In genomic region chr17:82655038-82655479, GRCh38 we compare ENCODE assay signal across 16 cellular contexts. TPM values are rescaled to one million over a fixed set of nuclear protein-coding genes. Genes with fewer than 3 reads are reported as not detected.
DNase-seq lines count a peak whose midpoint lies in the region; ATAC-seq, FAIRE-seq and TF ChIP-seq lines count a peak whose summit lies in the region.
"Had no signal": no experiment of that assay in that cellular context is flagged by ENCODE, and none has a peak within 500 bp of the region (broad histone marks: within the 10 kb centered on the region; RNA-seq: fewer than 3 reads in every experiment).

No MANE protein-coding gene starts in this region.

- TF ChIP-seq CTCF in heart right ventricle (IDR thresholded peaks at IDR 0.05) (no peak), bronchial epithelial cell (IDR thresholded peaks at IDR 0.05; ENCODE audit: insufficient read depth, low read length, severe bottlenecking) (no peak), mucosa of descending colon (IDR thresholded peaks at IDR 0.05) (no peak), body of pancreas (IDR thresholded peaks at IDR 0.05) (no peak)

- peaks cover 4% of the 10 kb centered on the region for H3K9me3 Mint-ChIP-seq in activated naive CD4-positive, alpha-beta T cell treated with anti-CD3 and anti-CD28 coated beads, Interleukin-2, amount 10 ng/mL, durations not matched to agents 7 days and 5 days
- H3K9me3 Mint-ChIP-seq: activated CD4-positive, alpha-beta memory T cell treated with anti-CD3 and anti-CD28 coated beads for 36 hours; memory B cell had no signal

- H3K27me3 ChIP-seq in heart right ventricle (no peaks in the 10 kb centered on the region), bronchial epithelial cell (ENCODE audit: control insufficient read depth, insufficient read depth, low read length) (no peaks in the 10 kb centered on the region), body of pancreas (no peaks in the 10 kb centered on the region)
- H3K27me3 ChIP-seq: thyroid gland had no signal

- H3K9me3 ChIP-seq in heart right ventricle (no peaks in the 10 kb centered on the region), mucosa of descending colon (no peaks in the 10 kb centered on the region), body of pancreas (no peaks in the 10 kb centered on the region)
- H3K9me3 ChIP-seq: thyroid gland had no signal

- H3K4me3 ChIP-seq in heart right ventricle (no peak overlapping the region), bronchial epithelial cell (ENCODE audit: low read depth, low read length) (no peak overlapping the region), mucosa of descending colon (no peak overlapping the region), body of pancreas (no peak overlapping the region)
- H3K4me3 ChIP-seq: thyroid gland had no signal

- peaks cover 0 to 21% (median 11%) of the 10 kb centered on the region in 9 donors for H3K4me1 ChIP-seq in heart right ventricle
- peaks cover 15% of the 10 kb centered on the region for H3K4me1 ChIP-seq in mucosa of descending colon (ENCODE audit: low read depth)
- H3K4me1 ChIP-seq in body of pancreas = no peaks in the 10 kb centered on the region
- H3K4me1 ChIP-seq: thyroid gland had no signal

- no peaks in the 10 kb centered on the region for H3K36me3 Mint-ChIP-seq in activated naive CD4-positive, alpha-beta T cell treated with anti-CD3 and anti-CD28 coated beads, Interleukin-2, amount 10 ng/mL, durations not matched to agents 7 days and 5 days
- H3K36me3 Mint-ChIP-seq: activated CD4-positive, alpha-beta memory T cell treated with anti-CD3 and anti-CD28 coated beads for 36 hours had no signal

- no peaks in the 10 kb centered on the region for H3K4me1 Mint-ChIP-seq in activated naive CD4-positive, alpha-beta T cell treated with anti-CD3 and anti-CD28 coated beads, Interleukin-2, amount 10 ng/mL, durations not matched to agents 7 days and 5 days
- H3K4me1 Mint-ChIP-seq: memory B cell had no signal

- H3K36me3 ChIP-seq in heart right ventricle (peaks cover 0 to 53% (median 5%) of the 10 kb centered on the region in 9 donors), bronchial epithelial cell (ENCODE audit: control insufficient read depth, insufficient read depth, low read length) (peaks cover 4% of the 10 kb centered on the region), mucosa of descending colon (ENCODE audit: low read depth) (no peaks in the 10 kb centered on the region), body of pancreas (replicated peaks in 1 of 2; ENCODE audit: insufficient read depth in 1 of 2, low read depth in 2 of 2) (no peaks in the 10 kb centered on the region)
- H3K36me3 ChIP-seq: thyroid gland had no signal

- H3K27me3 Mint-ChIP-seq in activated naive CD4-positive, alpha-beta T cell treated with anti-CD3 and anti-CD28 coated beads, Interleukin-2, amount 10 ng/mL, durations not matched to agents 7 days and 5 days = peaks cover 7% of the 10 kb centered on the region
- H3K27me3 Mint-ChIP-seq: activated CD4-positive, alpha-beta memory T cell treated with anti-CD3 and anti-CD28 coated beads for 36 hours; memory B cell had no signal

- H3K27ac ChIP-seq in heart right ventricle = peak overlapping the region in 9 of 10 donors; percentile 47 to 83 (median 68)
- peak overlapping the region in 2 of 4 donors; percentile 14 to 36 for H3K27ac ChIP-seq in body of pancreas
- H3K27ac ChIP-seq: thyroid gland had no signal

- DNase-seq in heart right ventricle (no peak), Right ventricle myocardium inferior (ENCODE audit: missing footprints) (no peak), bronchial epithelial cell (ENCODE audit: low read depth) (peak; percentile 67), mucosa of descending colon (peak; percentile 59 to 73 (median 62)), middle frontal gyrus (ENCODE audit: extremely low spot score, low spot score) (no peak), HCEC 1CT (no peak), body of pancreas (no peak)
- no peak for DNase-seq in activated naive CD4-positive, alpha-beta T cell treated with anti-CD3 and anti-CD28 coated beads, Interleukin-2, amount 10 ng/mL, durations not matched to agents 7 days and 5 days
- DNase-seq: activated CD4-positive, alpha-beta memory T cell treated with anti-CD3 and anti-CD28 coated beads for 36 hours; activated naive CD4-positive, alpha-beta T cell treated with anti-CD3 and anti-CD28 coated beads, Interleukin-2, amount 50 U/mL, for 16 hours; cortex of kidney; NCI-H1048; retina; SW 1271; thyroid gland had no signal

- WGBS in heart right ventricle, 2 donors = 55 to 63% methylated on average over 15 of the region's 15 CpGs
- 51 to 71% methylated on average over 15 of the region's 15 CpGs for WGBS in body of pancreas, 2 donors

- FAIRE-seq in bronchial epithelial cell (lab: Jason Lieb, UNC) = no peak

- no peak overlapping the region for H3K4me3 Mint-ChIP-seq in activated naive CD4-positive, alpha-beta T cell treated with anti-CD3 and anti-CD28 coated beads, Interleukin-2, amount 10 ng/mL, durations not matched to agents 7 days and 5 days
- H3K4me3 Mint-ChIP-seq: activated CD4-positive, alpha-beta memory T cell treated with anti-CD3 and anti-CD28 coated beads for 36 hours; memory B cell had no signal

- H3K27ac Mint-ChIP-seq in activated naive CD4-positive, alpha-beta T cell treated with anti-CD3 and anti-CD28 coated beads, Interleukin-2, amount 10 ng/mL, durations not matched to agents 7 days and 5 days = no peak overlapping the region
- H3K27ac Mint-ChIP-seq: activated CD4-positive, alpha-beta memory T cell treated with anti-CD3 and anti-CD28 coated beads for 36 hours; memory B cell had no signal

- intact Hi-C loops in heart right ventricle (cut with DNase I) (loop anchor here in 3 of 10 donors (10.0 kb wide), 2 partner anchors 50 to 100 kb away; partner anchors contain the start of gene TBCD (in 1 of the 3)), Right ventricle myocardium inferior (cut with DNase I) (no loop called here), mucosa of descending colon (cut with DNase I, micrococcal nuclease) (loop anchor here in 1 of 2 donors (2.0 kb wide), 1 partner anchor 50 kb away; no protein-coding TSS in a partner anchor), body of pancreas (cut with DNase I) (no loop called here)

- no peak for TF ChIP-seq POLR2A in body of pancreas (IDR thresholded peaks at IDR 0.05)

- CTCF ChIA-PET in activated naive CD4-positive, alpha-beta T cell treated with anti-CD3 and anti-CD28 coated beads, Interleukin-2, amount 10 ng/mL, durations not matched to agents 7 days and 5 days (lab: Charles Lee) = interaction anchor here (0.6 kb wide), 1 partner anchor 39 kb away, joined by 3 read pairs; no protein-coding TSS in a partner anchor

- ATAC-seq in heart right ventricle (peak in 5 of 8 donors; percentile 16 to 72 (median 43)), Right ventricle myocardium inferior (no peak), mucosa of descending colon (peak; percentile 77), body of pancreas (no peak)

RNA-seq across cellular contexts. Expression of gene WDR45B, which starts 6.8 kb away (rescaled TPM):
- total RNA-seq in heart right ventricle (10 to 100 TPM; 33.0 to 45.5 (median 39.7) TPM), Right ventricle myocardium inferior (38.0 TPM), bronchial epithelial cell (90.8 and 94.7 TPM in 2 replicates), mucosa of descending colon (10 to 100 TPM; 69.0 to 76.0 (median 74.4) TPM), body of pancreas (10 to 100 TPM; 45.5 to 49.3 TPM)
- polyA plus RNA-seq in heart right ventricle = 10 to 100 TPM; 23.3 to 43.8 TPM

RNA-seq across cellular contexts. Expression of gene RAB40B, which starts 43.4 kb away (rescaled TPM):
- 10 to 100 TPM; 16.9 to 42.4 (median 21.7) TPM for total RNA-seq in heart right ventricle
- 10 to 100 TPM in 1 of 2 donors, 1 to 10 TPM in 1; 8.0 to 16.5 TPM for polyA plus RNA-seq in heart right ventricle
- 19.9 TPM for total RNA-seq in Right ventricle myocardium inferior
- total RNA-seq in bronchial epithelial cell = 3.4 and 4.9 TPM in 2 replicates
- total RNA-seq in mucosa of descending colon = 10 to 100 TPM; 21.0 to 52.4 (median 23.9) TPM
- 10 to 100 TPM; 18.2 to 39.9 TPM for total RNA-seq in body of pancreas

Comparison
In these comparisons a context has a peak if more than half of its experiments do, and no peak if none do; other contexts are left out.
1. ATAC-seq: peak in heart right ventricle (5 of 8) and mucosa of descending colon (single experiment); none in Right ventricle myocardium inferior (single experiment) and body of pancreas (single experiment).
2. DNase-seq: peak in bronchial epithelial cell (single experiment) and mucosa of descending colon (3 of 3); none in heart right ventricle (0 of 2), Right ventricle myocardium inferior (single experiment), middle frontal gyrus (single experiment), HCEC 1CT (single experiment), body of pancreas (0 of 4) and activated naive CD4-positive, alpha-beta T cell treated with anti-CD3 and anti-CD28 coated beads, Interleukin-2, amount 10 ng/mL, durations not matched to agents 7 days and 5 days (single experiment).